22 cellular contexts compared by ENCODE assay signal in the genomic region with DNA sequence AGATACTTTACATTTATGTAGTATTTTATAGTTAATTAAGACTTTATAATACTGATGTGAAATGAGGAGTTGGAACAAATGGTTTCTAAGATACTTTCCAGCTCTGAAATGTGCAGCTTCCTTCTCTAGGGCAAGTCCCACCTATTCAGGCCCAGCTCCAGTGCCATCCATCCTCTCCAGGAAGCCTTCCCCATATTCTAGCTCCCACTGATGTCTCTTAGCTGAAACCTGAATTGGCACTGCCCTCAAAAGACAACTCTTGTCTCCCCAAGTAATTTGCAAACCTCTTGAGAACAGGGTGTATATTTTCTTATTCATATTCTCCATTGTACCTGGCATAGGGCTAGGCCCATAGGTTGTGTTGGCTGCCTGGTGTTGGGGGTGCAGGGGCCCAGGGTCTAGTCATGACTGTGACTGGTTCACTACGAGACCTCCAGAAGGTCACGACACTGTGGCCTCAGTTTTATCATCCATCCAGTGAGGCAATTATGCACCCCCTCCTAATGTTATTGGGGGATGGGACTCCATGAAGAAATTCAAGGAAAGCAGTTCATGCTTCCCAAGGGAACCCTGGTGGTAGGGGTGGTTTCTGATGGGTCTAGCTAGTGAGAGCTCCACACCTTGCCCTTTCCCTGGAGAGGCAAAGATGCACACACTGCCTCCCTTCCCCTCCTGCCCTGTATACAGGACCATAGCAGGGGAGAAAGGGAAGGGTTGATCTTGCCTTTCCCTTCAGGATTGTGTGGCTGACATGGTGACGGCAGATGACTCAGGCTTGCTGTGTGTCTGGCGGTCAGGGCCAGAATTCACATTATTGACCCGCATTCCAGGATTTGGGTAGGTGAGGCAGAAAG. TPM values are rescaled to one million over a fixed set of nuclear protein-coding genes. Genes with fewer than 3 reads are reported as not detected.
A peak's percentile ranks its signal among the peaks of the same experiment; 100 is the strongest.
DNase-seq lines count a peak whose midpoint lies in the region; ATAC-seq, FAIRE-seq and TF ChIP-seq lines count a peak whose summit lies in the region.
"Had no signal": no experiment of that assay in that cellular context is flagged by ENCODE, and none has a peak within 500 bp of the region (broad histone marks: within the 10 kb centered on the region; RNA-seq: fewer than 3 reads in every experiment).

No MANE protein-coding gene starts in this region.

- H3K4me3 ChIP-seq in CD4-positive, alpha-beta memory T cell (ENCODE audit: low read length in 2 of 2), result no peak overlapping the region
- H3K4me3 ChIP-seq in Karpas-422 (ENCODE audit: low read length) (no peak overlapping the region), endodermal cell (ENCODE audit: low read length) (no peak overlapping the region), right cardiac atrium (ENCODE audit: low read length) (no peak overlapping the region)
- H3K4me3 ChIP-seq: ascending aorta, coronary artery, right lobe of liver, vagina had no signal

- no peak for FAIRE-seq in HTR-8/SVneo (lab: Jason Lieb, UNC)
- FAIRE-seq: endothelial cell of umbilical vein had no signal

- no peaks in the 10 kb centered on the region for H3K9me3 ChIP-seq in CD4-positive, alpha-beta memory T cell (ENCODE audit: control insufficient read depth in 1 of 2, low read length in 2 of 2)
- no peaks in the 10 kb centered on the region for H3K9me3 ChIP-seq in Karpas-422 (ENCODE audit: low read length)
- H3K9me3 ChIP-seq in endodermal cell (ENCODE audit: control insufficient read depth, low read length), result no peaks in the 10 kb centered on the region
- H3K9me3 ChIP-seq in right cardiac atrium (ENCODE audit: control insufficient read depth, low read length), result no peaks in the 10 kb centered on the region
- H3K9me3 ChIP-seq: ascending aorta, right lobe of liver, vagina had no signal

- DNase-seq in CD4-positive, alpha-beta memory T cell, result no peak
- DNase-seq in Karpas-422, result no peak
- no peak for DNase-seq in endodermal cell
- DNase-seq in neural crest cell (ENCODE audit: low read depth, low spot score), result no peak
- DNase-seq in NCI-H1417 (lab: John Stamatoyannopoulos, UW), result no peak
- no peak for DNase-seq in DMS53 treated with DMSO at 0.1 percent for 48 hours (lab: John Stamatoyannopoulos, UW; ENCODE audit: unreplicated experiment)
- DNase-seq in HTR-8/SVneo (ENCODE audit: insufficient read length, low spot score), result no peak
- DNase-seq in right cardiac atrium, result no peak
- DNase-seq: activated naive CD4-positive, alpha-beta T cell treated with anti-CD3 and anti-CD28 coated beads for 36 hours; COR-L47; hypothalamus; kidney glomerular epithelial cell; NCI-H1436; NCI-H774; occipital lobe; stimulated activated CD4-positive, alpha-beta T cell treated with anti-CD3 and anti-CD28 coated beads, Interleukin-2, amount 100 ng/mL, for 24 hours had no signal

- no peaks in the 10 kb centered on the region for H3K27me3 Mint-ChIP-seq in CD4-positive, alpha-beta memory T cell
- H3K27me3 Mint-ChIP-seq in endodermal cell (ENCODE audit: insufficient read depth) (peaks cover 28% of the 10 kb centered on the region), neural crest cell (ENCODE audit: low read depth) (peaks cover 3% of the 10 kb centered on the region)

- CTCF ChIA-PET in CD4-positive, alpha-beta memory T cell (lab: Charles Lee; ENCODE audit: partially characterized antibody), result interaction anchor here (0.6 to 1.1 kb wide), 3 partner anchors 15 to 165 kb away, joined by 3 read pairs; no protein-coding TSS in a partner anchor

- H3K9ac ChIP-seq in Karpas-422 (ENCODE audit: low read length) (peak overlapping the region; percentile 86), endodermal cell (ENCODE audit: extremely low read depth, low read length, poor library complexity, severe bottlenecking) (no peak overlapping the region)

- H3K36me3 Mint-ChIP-seq in CD4-positive, alpha-beta memory T cell, result peaks cover 9 to 16% of the 10 kb centered on the region in 2 donors
- H3K36me3 Mint-ChIP-seq in endodermal cell (ENCODE audit: low read depth), result peaks cover 35% of the 10 kb centered on the region
- H3K36me3 Mint-ChIP-seq in neural crest cell (ENCODE audit: low read depth), result peaks cover 2% of the 10 kb centered on the region

- no peaks in the 10 kb centered on the region for H4K20me1 ChIP-seq in Karpas-422 (ENCODE audit: insufficient read depth, low read depth, low read length)

- intact Hi-C loops in CD4-positive, alpha-beta memory T cell (cut with micrococcal nuclease), result no loop called here
- intact Hi-C loops in right cardiac atrium (cut with DNase I), result no loop called here

- no peaks in the 10 kb centered on the region for H3K27me3 ChIP-seq in CD4-positive, alpha-beta memory T cell (ENCODE audit: insufficient read depth, low read length)
- H3K27me3 ChIP-seq in Karpas-422 (ENCODE audit: low read length) (no peaks in the 10 kb centered on the region), endodermal cell (ENCODE audit: control insufficient read depth, insufficient read depth, low read length, poor library complexity, severe bottlenecking) (peaks cover 8% of the 10 kb centered on the region), right cardiac atrium (ENCODE audit: control insufficient read depth, insufficient read depth) (no peaks in the 10 kb centered on the region)
- H3K27me3 ChIP-seq: ascending aorta, right lobe of liver, vagina had no signal

- 90 to 93% methylated on average over 2 to 5 of the region's 5 CpGs for WGBS in endodermal cell (ENCODE audit: insufficient coverage in 1 of 2, insufficient read length in 1 of 2), 2 experiments
- WGBS in right cardiac atrium, result 67% methylated on average over 5 of the region's 5 CpGs

- no peak overlapping the region for H2AFZ ChIP-seq in Karpas-422 (ENCODE audit: low read length)

- H3K36me3 ChIP-seq in CD4-positive, alpha-beta memory T cell (ENCODE audit: insufficient read depth, low read length), result no peaks in the 10 kb centered on the region
- H3K36me3 ChIP-seq in Karpas-422 (ENCODE audit: insufficient read depth, low read length), result peaks cover 15% of the 10 kb centered on the region
- H3K36me3 ChIP-seq in endodermal cell (ENCODE audit: control insufficient read depth, insufficient read depth, low read length), result peaks cover 48% of the 10 kb centered on the region

- no peak for ATAC-seq in right cardiac atrium

- H3K27ac Mint-ChIP-seq in CD4-positive, alpha-beta memory T cell, result peak overlapping the region in 4 of 7 donors; percentile 14 to 80 (median 62)
- H3K27ac Mint-ChIP-seq in endodermal cell (peak overlapping the region; percentile 63), neural crest cell (ENCODE audit: unreplicated experiment) (peak overlapping the region; percentile 47)
- H3K27ac Mint-ChIP-seq: activated naive CD4-positive, alpha-beta T cell treated with anti-CD3 and anti-CD28 coated beads for 36 hours; mesothelial cell of epicardium had no signal

- H3K79me2 ChIP-seq in Karpas-422 (ENCODE audit: low read length), result peaks cover 19% of the 10 kb centered on the region

- no peak overlapping the region for H3K27ac ChIP-seq in CD4-positive, alpha-beta memory T cell (ENCODE audit: low read depth, low read length)
- peak overlapping the region; percentile 23; the same call in 1 of the 2 replicates for H3K27ac ChIP-seq in Karpas-422 (ENCODE audit: low read length)
- H3K27ac ChIP-seq in endodermal cell (ENCODE audit: low read depth, low read length), result no peak overlapping the region
- H3K27ac ChIP-seq in right cardiac atrium (ENCODE audit: low read length), result no peak overlapping the region
- H3K27ac ChIP-seq: ascending aorta, coronary artery, right lobe of liver, vagina had no signal

- POLR2A ChIA-PET in CD4-positive, alpha-beta memory T cell (lab: Charles Lee; ENCODE audit: partially characterized antibody), result interaction anchor here (1.1 to 4.7 kb wide), 2 partner anchors 30 to 33 kb away, joined by 4 to 34 read pairs; a partner anchor contains a TSS

- H3K4me1 Mint-ChIP-seq in CD4-positive, alpha-beta memory T cell, result peaks cover 12 to 30% (median 21%) of the 10 kb centered on the region in 4 donors
- H3K4me1 Mint-ChIP-seq in endodermal cell (peaks cover 41% of the 10 kb centered on the region), neural crest cell (peaks cover 23% of the 10 kb centered on the region)

- H3K4me3 Mint-ChIP-seq in CD4-positive, alpha-beta memory T cell, result no peak overlapping the region
- H3K4me3 Mint-ChIP-seq in endodermal cell, result no peak overlapping the region
- H3K4me3 Mint-ChIP-seq in neural crest cell, result peak overlapping the region; percentile 97
- H3K4me3 Mint-ChIP-seq: activated naive CD4-positive, alpha-beta T cell treated with anti-CD3 and anti-CD28 coated beads for 36 hours; mesothelial cell of epicardium had no signal

- H3K4me1 ChIP-seq in CD4-positive, alpha-beta memory T cell (ENCODE audit: insufficient read depth, low read length), result peaks cover 11% of the 10 kb centered on the region
- H3K4me1 ChIP-seq in Karpas-422 (ENCODE audit: low read length) (peaks cover 44% of the 10 kb centered on the region), endodermal cell (ENCODE audit: control insufficient read depth, insufficient read depth, low read length) (peaks cover 17% of the 10 kb centered on the region), right cardiac atrium (ENCODE audit: control insufficient read depth, insufficient read depth, low read length) (no peaks in the 10 kb centered on the region)

- TF ChIP-seq CTCF in endodermal cell (conservative IDR thresholded peaks at IDR 0.05) (no peak), neural crest cell (conservative IDR thresholded peaks at IDR 0.05) (no peak)

- peaks cover 0 to 1% (median 0%) of the 10 kb centered on the region in 8 donors for H3K9me3 Mint-ChIP-seq in CD4-positive, alpha-beta memory T cell
- H3K9me3 Mint-ChIP-seq in endodermal cell (no peaks in the 10 kb centered on the region), neural crest cell (no peaks in the 10 kb centered on the region)
- H3K9me3 Mint-ChIP-seq: activated naive CD4-positive, alpha-beta T cell treated with anti-CD3 and anti-CD28 coated beads for 36 hours; mesothelial cell of epicardium had no signal

- peak overlapping the region; percentile 91 for H3K4me2 ChIP-seq in Karpas-422 (ENCODE audit: low read depth, low read length, poor library complexity, severe bottlenecking)

- H3K9me2 ChIP-seq in Karpas-422 (replicated peaks; ENCODE audit: insufficient read depth, low read length), result no peaks in the 10 kb centered on the region

RNA-seq across cellular contexts. Expression of a gene that starts 2.8 kb away (rescaled TPM):
- total RNA-seq in CD4-positive, alpha-beta memory T cell, result 10 to 100 TPM; 36.3 to 41.0 TPM
- polyA plus RNA-seq in CD4-positive, alpha-beta memory T cell, result 100 to 1,000 TPM in 1 of 2 donors, 10 to 100 TPM in 1; 56.1 to 107 TPM
- total RNA-seq in Karpas-422 (2014; rRNA removed; shearing (Covaris generic); ENCODE audit: low replicate concordance), result 130 and 239 TPM in 2 replicates
- total RNA-seq in endodermal cell, result 10 to 100 TPM; 43.1 to 69.4 TPM
- polyA plus RNA-seq in endodermal cell (2013, experiment 1 of 2), result 75.7 TPM
- polyA plus RNA-seq in endodermal cell (2013, experiment 2 of 2), result 65.9 TPM
- total RNA-seq in neural crest cell, result 56.9 and 57.8 TPM in 2 replicates
- total RNA-seq in right cardiac atrium, result 1 to 10 TPM; 3.4 to 4.5 (median 3.5) TPM
- polyA plus RNA-seq in right cardiac atrium, result 3.4 TPM

RNA-seq across cellular contexts. Expression of a gene that starts 2.9 kb away (rescaled TPM):
- total RNA-seq in CD4-positive, alpha-beta memory T cell, result 1 to 10 TPM; 5.3 to 7.5 TPM
- 1 to 10 TPM; 1.5 to 1.6 TPM for polyA plus RNA-seq in CD4-positive, alpha-beta memory T cell
- total RNA-seq in Karpas-422 (2014; rRNA removed; shearing (Covaris generic); ENCODE audit: low replicate concordance), result 3.8 and 7.6 TPM in 2 replicates
- total RNA-seq in endodermal cell (1 to 10 TPM; 3.8 to 4.8 TPM), neural crest cell (7.3 and 7.9 TPM in 2 replicates), right cardiac atrium (1 to 10 TPM in 3 of 4 donors, under 1 TPM in 1; 0.88 to 1.6 (median 1.1) TPM)
- 6.2 TPM for polyA plus RNA-seq in endodermal cell (2013, experiment 1 of 2)
- 4.3 TPM for polyA plus RNA-seq in endodermal cell (2013, experiment 2 of 2)
- 1.00 TPM for polyA plus RNA-seq in right cardiac atrium

RNA-seq across cellular contexts. Expression of a gene that starts 17.4 kb away (rescaled TPM):
- not detected for total RNA-seq in CD4-positive, alpha-beta memory T cell
- under 1 TPM in 1 of 2 donors, not detected in 1; 0.14 TPM for polyA plus RNA-seq in CD4-positive, alpha-beta memory T cell
- total RNA-seq in Karpas-422 (2014; rRNA removed; shearing (Covaris generic); ENCODE audit: low replicate concordance), result 28.1 and 31.5 TPM in 2 replicates
- total RNA-seq in endodermal cell (100 to 1,000 TPM in 1 of 2 donors, 10 to 100 TPM in 1; 83.6 to 117 TPM), neural crest cell (61.2 and 62.0 TPM in 2 replicates), right cardiac atrium (10 to 100 TPM; 21.5 to 27.9 (median 25.9) TPM)
- polyA plus RNA-seq in endodermal cell (2013, experiment 1 of 2), result 35.7 TPM
- polyA plus RNA-seq in endodermal cell (2013, experiment 2 of 2), result 34.4 TPM
- polyA plus RNA-seq in right cardiac atrium, result 16.2 TPM

RNA-seq across cellular contexts. Expression of a gene that starts 30.5 kb away (rescaled TPM):
- total RNA-seq in CD4-positive, alpha-beta memory T cell, result 10 to 100 TPM; 76.4 to 82.8 TPM
- 1 to 10 TPM; 4.6 to 7.7 TPM for polyA plus RNA-seq in CD4-positive, alpha-beta memory T cell
- total RNA-seq in Karpas-422 (2014; rRNA removed; shearing (Covaris generic); ENCODE audit: low replicate concordance), result 29.3 and 86.9 TPM in 2 replicates
- 10 to 100 TPM; 23.9 to 38.8 TPM for total RNA-seq in endodermal cell
- 23.4 TPM for polyA plus RNA-seq in endodermal cell (2013, experiment 1 of 2)
- polyA plus RNA-seq in endodermal cell (2013, experiment 2 of 2), result 17.1 TPM
- total RNA-seq in neural crest cell, result 31.3 and 33.1 TPM in 2 replicates
- 10 to 100 TPM; 19.2 to 22.9 (median 20.7) TPM for total RNA-seq in right cardiac atrium
- 16.8 TPM for polyA plus RNA-seq in right cardiac atrium

RNA-seq across cellular contexts. Expression of a gene that starts 33.9 kb away (rescaled TPM):
- total RNA-seq in CD4-positive, alpha-beta memory T cell, result 100 to 1,000 TPM; 108 to 109 TPM
- polyA plus RNA-seq in CD4-positive, alpha-beta memory T cell, result 10 to 100 TPM; 38.1 to 41.2 TPM
- total RNA-seq in Karpas-422 (2014; rRNA removed; shearing (Covaris generic); ENCODE audit: low replicate concordance), result 124 and 149 TPM in 2 replicates
- total RNA-seq in endodermal cell (100 to 1,000 TPM; 110 to 116 TPM), neural crest cell (86.7 and 89.7 TPM in 2 replicates), right cardiac atrium (10 to 100 TPM; 48.9 to 60.0 (median 56.7) TPM)
- polyA plus RNA-seq in endodermal cell (2013, experiment 1 of 2), result 121 TPM
- polyA plus RNA-seq in endodermal cell (2013, experiment 2 of 2), result 102 TPM
- 63.1 TPM for polyA plus RNA-seq in right cardiac atrium

Comparison
In these comparisons a context has a peak if more than half of its experiments do, and no peak if none do; other contexts are left out.
1. RNA of a gene that starts 2.8 kb away (total RNA-seq): 130 to 239 TPM in Karpas-422, 43.1 to 69.4 TPM in endodermal cell, 56.9 to 57.8 TPM in neural crest cell and 36.3 to 41.0 TPM in CD4-positive, alpha-beta memory T cell; 3.4 to 4.5 TPM in right cardiac atrium; every median in the first group is over 4 times any median in the second.
2. RNA of a gene that starts 17.4 kb away (total RNA-seq): 83.6 to 117 TPM in endodermal cell, 61.2 to 62.0 TPM in neural crest cell, 28.1 to 31.5 TPM in Karpas-422 and 21.5 to 27.9 TPM in right cardiac atrium; not detected in CD4-positive, alpha-beta memory T cell; every median in the first group is over 10 times any median in the second.
3. Peak in every context shown above with its lines, with median percentiles within 50 percentile points of each other: H3K27ac Mint-ChIP-seq.